1 cellular context compared by ENCODE assay signal in genomic region chr13:96994030-96994848, GRCh38.
TF ChIP-seq lines count a peak whose summit lies in the region.

Gene OXGR1 (minus strand): TSS chr13:96994476. CDS start chr13:96987759, 6,717 bp downstream.

TF ChIP-seq in H1, 55 proteins besides CTCF, POLR2A, EP300 and RAD21 (continued from another document):
- TF ChIP-seq GTF2F1 (IDR thresholded peaks at IDR 0.05; ENCODE audit: borderline replicate concordance, low read depth, low read length) (no peak), POU5F1 (IDR thresholded peaks at IDR 0.05; ENCODE audit: low read depth, low read length) (no peak), MAFK (IDR thresholded peaks at IDR 0.05; ENCODE audit: low read depth, low read length) (no peak), TCF12 (IDR thresholded peaks at IDR 0.05; ENCODE audit: low read depth, low read length) (no peak), CHD7 (IDR thresholded peaks at IDR 0.05; ENCODE audit: insufficient replicate concordance, low read length) (no peak), ATF3 (IDR thresholded peaks at IDR 0.05; ENCODE audit: insufficient read depth, low read depth, low read length) (no peak), RXRA (IDR thresholded peaks at IDR 0.05; ENCODE audit: insufficient read depth, low read depth, low read length) (no peak), YY1 (IDR thresholded peaks at IDR 0.05; ENCODE audit: low read depth, low read length) (peak; percentile 41; the same call in 1 of the 2 replicates), HDAC2 (IDR thresholded peaks at IDR 0.05; ENCODE audit: borderline replicate concordance in 1 of 2, low read depth in 2 of 2, low read length in 2 of 2) (no peak), TAF1 (IDR thresholded peaks at IDR 0.05; ENCODE audit: low read depth, low read length) (0 out of 2 replicates have a peak, but pooled peaks have one; percentile 25), KDM1A (IDR thresholded peaks at IDR 0.05; ENCODE audit: borderline replicate concordance, low read length) (no peak), SUZ12 (IDR thresholded peaks at IDR 0.05; ENCODE audit: low read length) (peak; percentile 52), FOSL1 (IDR thresholded peaks at IDR 0.05; ENCODE audit: insufficient read depth, low read depth, low read length) (no peak), KDM4A (IDR thresholded peaks at IDR 0.05; ENCODE audit: low read depth, low read length, severe bottlenecking) (peak; percentile 98), SP1 (IDR thresholded peaks at IDR 0.05; ENCODE audit: low read depth, low read length) (no peak), TAF7 (optimal IDR thresholded peaks at IDR 0.05; ENCODE audit: borderline replicate concordance, low read depth, low read length) (no peak), KDM5A (IDR thresholded peaks at IDR 0.05; ENCODE audit: low read length) (no peak), EZH2 (IDR thresholded peaks at IDR 0.05; ENCODE audit: low read depth, low read length, severe bottlenecking) (peak; percentile 45), RFX5 (IDR thresholded peaks at IDR 0.05; ENCODE audit: borderline replicate concordance, low read depth, low read length) (no peak), CHD1 (IDR thresholded peaks at IDR 0.05; ENCODE audit: low read depth, low read length) (no peak), GABPA (IDR thresholded peaks at IDR 0.05; ENCODE audit: borderline replicate concordance, insufficient read depth, low read length) (no peak), CTBP2 (IDR thresholded peaks at IDR 0.05; ENCODE audit: borderline replicate concordance, insufficient read depth, insufficient read length, low read length) (no peak), BRCA1 (IDR thresholded peaks at IDR 0.05; ENCODE audit: low read depth, low read length) (no peak), SAP30 (IDR thresholded peaks at IDR 0.05; ENCODE audit: insufficient read depth, insufficient replicate concordance, low read length) (no peak)
- TF ChIP-seq, protein P1, sequence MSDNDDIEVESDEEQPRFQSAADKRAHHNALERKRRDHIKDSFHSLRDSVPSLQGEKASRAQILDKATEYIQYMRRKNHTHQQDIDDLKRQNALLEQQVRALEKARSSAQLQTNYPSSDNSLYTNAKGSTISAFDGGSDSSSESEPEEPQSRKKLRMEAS (IDR thresholded peaks at IDR 0.05): peak; percentile 74
- TF ChIP-seq, protein P2, sequence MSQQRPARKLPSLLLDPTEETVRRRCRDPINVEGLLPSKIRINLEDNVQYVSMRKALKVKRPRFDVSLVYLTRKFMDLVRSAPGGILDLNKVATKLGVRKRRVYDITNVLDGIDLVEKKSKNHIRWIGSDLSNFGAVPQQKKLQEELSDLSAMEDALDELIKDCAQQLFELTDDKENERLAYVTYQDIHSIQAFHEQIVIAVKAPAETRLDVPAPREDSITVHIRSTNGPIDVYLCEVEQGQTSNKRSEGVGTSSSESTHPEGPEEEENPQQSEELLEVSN (IDR thresholded peaks at IDR 0.05): peak; percentile 71
- TF ChIP-seq, protein P3, sequence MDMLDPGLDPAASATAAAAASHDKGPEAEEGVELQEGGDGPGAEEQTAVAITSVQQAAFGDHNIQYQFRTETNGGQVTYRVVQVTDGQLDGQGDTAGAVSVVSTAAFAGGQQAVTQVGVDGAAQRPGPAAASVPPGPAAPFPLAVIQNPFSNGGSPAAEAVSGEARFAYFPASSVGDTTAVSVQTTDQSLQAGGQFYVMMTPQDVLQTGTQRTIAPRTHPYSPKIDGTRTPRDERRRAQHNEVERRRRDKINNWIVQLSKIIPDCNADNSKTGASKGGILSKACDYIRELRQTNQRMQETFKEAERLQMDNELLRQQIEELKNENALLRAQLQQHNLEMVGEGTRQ (IDR thresholded peaks at IDR 0.05; ENCODE audit: low read length): no peak
